ENCODE assay signal across 1 cellular context in genomic region chr7:157854066-157854891, GRCh38.
TF ChIP-seq lines count a peak whose summit lies in the region.

No MANE protein-coding gene starts in this region.

TF ChIP-seq in HepG2, 621 proteins besides CTCF, POLR2A, EP300 and RAD21 (continued from another document and continues in another):
- TF ChIP-seq ZBTB33 (CRISPR knock-in tag; IDR thresholded peaks at IDR 0.05) (peak; percentile 43), HNRNPUL1 (IDR thresholded peaks at IDR 0.05; ENCODE audit: low read depth, low read length) (no peak), ZNF547 (CRISPR knock-in tag; IDR thresholded peaks at IDR 0.05) (no peak), BATF2 (CRISPR knock-in tag; IDR thresholded peaks at IDR 0.05) (no peak), HOXA5 (CRISPR knock-in tag; IDR thresholded peaks at IDR 0.05) (no peak), ATF7-NPFF (CRISPR knock-in tag; IDR thresholded peaks at IDR 0.05; ENCODE audit: low read depth) (no peak), STAT5B (CRISPR knock-in tag; IDR thresholded peaks at IDR 0.05) (no peak), SMAD1 (CRISPR knock-in tag; IDR thresholded peaks at IDR 0.05; ENCODE audit: borderline replicate concordance, low read depth) (no peak), FOSL1 (CRISPR knock-in tag; IDR thresholded peaks at IDR 0.05; ENCODE audit: borderline replicate concordance) (no peak), BORCS8-MEF2B (CRISPR knock-in tag; IDR thresholded peaks at IDR 0.05) (peak; percentile 54; the same call in 1 of the 2 replicates), ZNF318 (CRISPR knock-in tag; IDR thresholded peaks at IDR 0.05) (no peak), BHLHE40 (IDR thresholded peaks at IDR 0.05; ENCODE audit: low read length) (0 out of 2 replicates have a peak, but pooled peaks have one; percentile 18), GPBP1L1 (CRISPR knock-in tag; IDR thresholded peaks at IDR 0.05) (no peak), SNRNP70 (IDR thresholded peaks at IDR 0.05; ENCODE audit: low read depth, low read length) (no peak), ZNF17 (CRISPR knock-in tag; IDR thresholded peaks at IDR 0.05) (no peak), POLR2AphosphoS5 (IDR thresholded peaks at IDR 0.05; ENCODE audit: low read depth, low read length) (no peak), E2F5 (CRISPR knock-in tag; conservative IDR thresholded peaks at IDR 0.05) (no peak), ZNF468 (CRISPR knock-in tag; IDR thresholded peaks at IDR 0.05) (no peak), FOXJ3 (CRISPR knock-in tag; IDR thresholded peaks at IDR 0.05; ENCODE audit: borderline replicate concordance) (no peak), ZBTB26 (CRISPR knock-in tag; IDR thresholded peaks at IDR 0.05; ENCODE audit: borderline replicate concordance) (no peak), SUZ12 (IDR thresholded peaks at IDR 0.05; ENCODE audit: low read depth, low read length) (no peak), HNF4G (IDR thresholded peaks at IDR 0.05; ENCODE audit: borderline replicate concordance, low read depth, low read length) (peak; percentile 48), HNF4G (CRISPR knock-in tag; IDR thresholded peaks at IDR 0.05; ENCODE audit: borderline replicate concordance, low read depth) (no peak), NR3C1 (CRISPR knock-in tag; IDR thresholded peaks at IDR 0.05) (no peak), TBP (CRISPR knock-in tag; IDR thresholded peaks at IDR 0.05) (no peak), CERS6 (CRISPR knock-in tag; IDR thresholded peaks at IDR 0.05) (no peak), CC2D1A (CRISPR knock-in tag; IDR thresholded peaks at IDR 0.05) (no peak), STAG1 (CRISPR knock-in tag; IDR thresholded peaks at IDR 0.05) (no peak), ZNF530 (CRISPR knock-in tag; IDR thresholded peaks at IDR 0.05; ENCODE audit: low read depth) (no peak), MTERF4 (CRISPR knock-in tag; IDR thresholded peaks at IDR 0.05) (no peak), ZSCAN29 (CRISPR knock-in tag; conservative IDR thresholded peaks at IDR 0.05) (no peak), SPEN (CRISPR knock-in tag; IDR thresholded peaks at IDR 0.05; ENCODE audit: low read depth) (no peak), RFX5 (IDR thresholded peaks at IDR 0.05; ENCODE audit: low read depth, low read length) (no peak), SRF (IDR thresholded peaks at IDR 0.05; ENCODE audit: low read depth, low read length) (no peak), ETV6 (CRISPR knock-in tag; conservative IDR thresholded peaks at IDR 0.05) (no peak), ZNF3 (CRISPR knock-in tag; IDR thresholded peaks at IDR 0.05) (no peak), LCORL (IDR thresholded peaks at IDR 0.05) (no peak), LCORL (CRISPR knock-in tag; IDR thresholded peaks at IDR 0.05) (peak; percentile 27; the same call in 1 of the 2 replicates), ZNF432 (CRISPR knock-in tag; IDR thresholded peaks at IDR 0.05; ENCODE audit: borderline replicate concordance) (no peak), SRSF9 (IDR thresholded peaks at IDR 0.05; ENCODE audit: borderline replicate concordance, insufficient read depth, low read depth, low read length, poor library complexity, severe bottlenecking) (no peak), ZMAT5 (CRISPR knock-in tag; IDR thresholded peaks at IDR 0.05; ENCODE audit: borderline replicate concordance, low read depth) (no peak), KDM4B (CRISPR knock-in tag; IDR thresholded peaks at IDR 0.05) (no peak), PTBP1 (IDR thresholded peaks at IDR 0.05; ENCODE audit: low read depth, low read length, poor library complexity, severe bottlenecking) (no peak), ZBTB7B (CRISPR knock-in tag; IDR thresholded peaks at IDR 0.05) (no peak), FOXA1 (IDR thresholded peaks at IDR 0.05) (no peak), FOXA1 (CRISPR knock-in tag; IDR thresholded peaks at IDR 0.05) (no peak), MTA3 (CRISPR knock-in tag; IDR thresholded peaks at IDR 0.05) (no peak), ZNF292 (CRISPR knock-in tag; IDR thresholded peaks at IDR 0.05; ENCODE audit: borderline replicate concordance, low read depth) (peak; percentile 72; the same call in 1 of the 2 replicates), CCAR2 (optimal IDR thresholded peaks at IDR 0.05; ENCODE audit: low read depth, low read length) (no peak), MED8 (CRISPR knock-in tag; IDR thresholded peaks at IDR 0.05; ENCODE audit: insufficient replicate concordance) (no peak), ZNF569 (CRISPR knock-in tag; IDR thresholded peaks at IDR 0.05; ENCODE audit: borderline replicate concordance) (no peak), RBFOX2 (IDR thresholded peaks at IDR 0.05; ENCODE audit: low read depth, low read length) (no peak), RORA (CRISPR knock-in tag; IDR thresholded peaks at IDR 0.05) (no peak), KDM2A (CRISPR knock-in tag; IDR thresholded peaks at IDR 0.05; ENCODE audit: borderline replicate concordance, low read depth) (0 out of 2 replicates have a peak, but pooled peaks have one; percentile 36), KLF16 (CRISPR knock-in tag; IDR thresholded peaks at IDR 0.05) (0 out of 4 replicates have a peak, but pooled peaks of 1 of the 2 experiments have one; percentile 40), ZNF234 (CRISPR knock-in tag; conservative IDR thresholded peaks at IDR 0.05) (no peak), ZNF614 (CRISPR knock-in tag; IDR thresholded peaks at IDR 0.05; ENCODE audit: borderline replicate concordance) (no peak)
